In genomic region chr2:171547256-171547655, GRCh38 we compare ENCODE assay signal across 17 cellular contexts. TPM values are rescaled to one million over a fixed set of nuclear protein-coding genes. Genes with fewer than 3 reads are reported as not detected.
DNase-seq lines count a peak whose midpoint lies in the region; ATAC-seq and TF ChIP-seq lines count a peak whose summit lies in the region.
"Had no signal": no experiment of that assay in that cellular context is flagged by ENCODE, and none has a peak within 500 bp of the region (broad histone marks: within the 10 kb centered on the region; RNA-seq: fewer than 3 reads in every experiment).

No MANE protein-coding gene starts in this region.

- no peak overlapping the region for H3K4me3 ChIP-seq in esophagus muscularis mucosa

- no peaks in the 10 kb centered on the region for H3K27me3 ChIP-seq in esophagus muscularis mucosa
- no peaks in the 10 kb centered on the region for H3K27me3 ChIP-seq in foreskin keratinocyte

- H3K4me1 ChIP-seq in esophagus muscularis mucosa: no peaks in the 10 kb centered on the region
- H3K4me1 ChIP-seq in foreskin keratinocyte: no peaks in the 10 kb centered on the region

- intact Hi-C loops in esophagus muscularis mucosa (cut with DNase I): no loop called here

- peak; percentile 4 for DNase-seq in NOMO-1 treated with DMSO at 0.1 percent for 48 hours (lab: John Stamatoyannopoulos, UW; ENCODE audit: unreplicated experiment)
- DNase-seq in NOMO-1 (lab: John Stamatoyannopoulos, UW; ENCODE audit: unreplicated experiment in 2 of 2): no peak
- peak; percentile 54 for DNase-seq in KBM-7
- peak; percentile 54 for DNase-seq in OCI-M1 (lab: John Stamatoyannopoulos, UW)
- DNase-seq in esophagus muscularis mucosa (ENCODE audit: extremely low spot score): peak; percentile 26
- no peak for DNase-seq in cerebellar cortex (ENCODE audit: low spot score)
- DNase-seq in activated T-cell treated with anti-CD3 and anti-CD28 coated beads, Interleukin-2, amount 50 U/mL, for 4 hours: no peak
- DNase-seq in foreskin keratinocyte: no peak
- DNase-seq: ACHN; C1 segment of cervical spinal cord; Calu3; CD4-positive, alpha-beta T cell; DMS 273 treated with DMSO at 0.1 percent for 48 hours; DMS79; HCEC 1CT had no signal

- peaks cover 7% of the 10 kb centered on the region for H3K27me3 Mint-ChIP-seq in activated T-cell treated with anti-CD3 and anti-CD28 coated beads, Interleukin-2, amount 50 U/mL, for 4 hours (ENCODE audit: low read depth)
- H3K27me3 Mint-ChIP-seq: CD4-positive, alpha-beta T cell had no signal

- TF ChIP-seq EP300 in esophagus muscularis mucosa (IDR thresholded peaks at IDR 0.05): no peak

- no peaks in the 10 kb centered on the region for H3K36me3 Mint-ChIP-seq in activated T-cell treated with anti-CD3 and anti-CD28 coated beads, Interleukin-2, amount 50 U/mL, for 4 hours (ENCODE audit: insufficient read depth)

- TF ChIP-seq POLR2A in esophagus muscularis mucosa (IDR thresholded peaks at IDR 0.05; ENCODE audit: low read depth): no peak

- no peaks in the 10 kb centered on the region for H3K9me3 Mint-ChIP-seq in activated T-cell treated with anti-CD3 and anti-CD28 coated beads, Interleukin-2, amount 50 U/mL, for 4 hours
- H3K9me3 Mint-ChIP-seq: CD4-positive, alpha-beta T cell had no signal

- no peak overlapping the region for H3K4me3 Mint-ChIP-seq in activated T-cell treated with anti-CD3 and anti-CD28 coated beads, Interleukin-2, amount 50 U/mL, for 4 hours
- H3K4me3 Mint-ChIP-seq: B cell; CD4-positive, alpha-beta T cell had no signal

- TF ChIP-seq CTCF in esophagus muscularis mucosa (IDR thresholded peaks at IDR 0.05) (no peak), foreskin keratinocyte (conservative IDR thresholded peaks at IDR 0.05) (no peak)

- no peak for ATAC-seq in activated T-cell treated with anti-CD3 and anti-CD28 coated beads, Interleukin-2, amount 50 U/mL, for 4 hours
- ATAC-seq in foreskin keratinocyte: no peak
- ATAC-seq: HepG2 had no signal

- peaks cover 5 to 54% (median 22%) of the 10 kb centered on the region in 4 donors for H3K36me3 ChIP-seq in esophagus muscularis mucosa

- in situ Hi-C loops in KBM-7 (cut with MboI; ENCODE audit: low pct_unique_long_range_greater_than_20kb, low sequenced_read_pairs): no loop called here

- no peaks in the 10 kb centered on the region for H3K4me1 Mint-ChIP-seq in activated T-cell treated with anti-CD3 and anti-CD28 coated beads, Interleukin-2, amount 50 U/mL, for 4 hours (ENCODE audit: low read depth)
- H3K4me1 Mint-ChIP-seq: B cell had no signal

- H3K27ac ChIP-seq in esophagus muscularis mucosa (replicated peaks in 1 of 4): no peak overlapping the region
- H3K27ac ChIP-seq in foreskin keratinocyte: no peak overlapping the region

- H3K9me3 ChIP-seq in esophagus muscularis mucosa: no peaks in the 10 kb centered on the region

RNA-seq across cellular contexts. Expression of gene CYBRD1, which starts 25.0 kb away (rescaled TPM):
- 100 to 1,000 TPM; 133 to 281 (median 197) TPM for total RNA-seq in esophagus muscularis mucosa
- 1 to 10 TPM in 1 of 3 donors, under 1 TPM in 2; 0.13 to 1.6 (median 0.63) TPM for total RNA-seq in activated T-cell treated with anti-CD3 and anti-CD28 coated beads, Interleukin-2, amount 50 U/mL, for 4 hours
- total RNA-seq in foreskin keratinocyte: 27.5 and 33.0 TPM in 2 replicates
- 11.1 TPM in 2 replicates for polyA plus RNA-seq in foreskin keratinocyte
- total RNA-seq: B cell had no signal

Comparison
In these comparisons a context has a peak if more than half of its experiments do, and no peak if none do; other contexts are left out.
1. DNase-seq: peak in NOMO-1 treated with DMSO at 0.1 percent for 48 hours (single experiment), KBM-7 (single experiment), OCI-M1 (single experiment) and esophagus muscularis mucosa (single experiment); none in NOMO-1 (0 of 2), cerebellar cortex (single experiment), activated T-cell treated with anti-CD3 and anti-CD28 coated beads, Interleukin-2, amount 50 U/mL, for 4 hours (single experiment) and foreskin keratinocyte (0 of 2).
2. RNA of gene CYBRD1, which starts 25.0 kb away (total RNA-seq): 133 to 281 TPM in esophagus muscularis mucosa and 27.5 to 33.0 TPM in foreskin keratinocyte; 0.13 to 1.6 TPM in activated T-cell treated with anti-CD3 and anti-CD28 coated beads, Interleukin-2, amount 50 U/mL, for 4 hours; every median in the first group is over 10 times any median in the second.